In the genomic region with DNA sequence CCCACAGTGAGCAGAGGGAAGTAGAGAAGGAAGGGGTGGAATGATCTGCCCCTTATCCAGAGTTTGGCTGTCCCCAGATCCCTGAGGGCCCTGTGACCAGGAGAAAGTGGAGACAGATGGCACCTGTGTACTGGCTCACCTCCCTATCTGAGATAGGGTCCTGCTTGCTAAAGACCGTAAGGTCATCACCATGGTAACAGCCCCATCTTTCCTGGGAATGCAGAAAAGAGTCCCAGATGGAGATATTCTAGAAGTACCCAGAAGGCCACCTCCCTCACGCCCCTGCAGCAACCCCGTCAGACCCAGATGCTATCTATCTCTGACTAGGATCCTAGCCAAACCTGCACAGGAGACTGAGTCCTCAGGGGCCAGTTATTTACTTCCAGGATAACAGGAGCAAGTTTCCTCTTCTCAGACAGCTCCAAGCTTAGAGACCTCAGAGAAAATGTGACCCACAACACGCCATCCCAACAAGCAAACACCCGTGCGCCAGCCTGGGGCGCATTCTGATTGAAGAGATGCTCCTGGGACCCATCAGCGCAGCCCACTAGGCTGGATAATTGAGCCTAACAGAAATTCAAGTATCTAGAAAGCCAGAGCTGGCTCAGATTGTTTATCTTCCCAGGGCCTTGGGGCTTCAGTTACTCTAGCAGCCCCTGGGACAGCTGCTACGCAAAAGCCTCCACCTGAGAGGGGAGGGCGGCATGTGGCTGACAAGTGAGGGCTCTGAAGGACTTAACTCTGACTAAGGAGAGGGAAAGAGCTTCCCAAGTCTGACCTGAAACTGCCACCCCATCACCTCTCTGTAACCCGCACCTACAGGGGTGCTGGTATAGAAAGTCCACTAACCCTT, we compare ENCODE assay signal across 7 cellular contexts. TPM values are rescaled to one million over a fixed set of nuclear protein-coding genes. Genes with fewer than 3 reads are reported as not detected.
DNase-seq lines count a peak whose midpoint lies in the region; ATAC-seq lines count a peak whose summit lies in the region.
"Had no signal": no experiment of that assay in that cellular context is flagged by ENCODE, and none has a peak within 500 bp of the region (broad histone marks: within the 10 kb centered on the region; RNA-seq: fewer than 3 reads in every experiment).

No MANE protein-coding gene starts in this region.

- peaks cover 51% of the 10 kb centered on the region for H3K79me1 ChIP-seq in mesenchymal stem cell (replicated peaks; ENCODE audit: low read length, poor library complexity, severe bottlenecking)

- peaks cover 21% of the 10 kb centered on the region for H3K36me3 Mint-ChIP-seq in T-cell

- no peak overlapping the region for H2BK5ac ChIP-seq in mesenchymal stem cell (ENCODE audit: low read depth, low read length, poor library complexity, severe bottlenecking)

- H3K27me3 ChIP-seq in mesenchymal stem cell (ENCODE audit: control insufficient read depth in 1 of 2, insufficient read depth in 1 of 2, low read length in 2 of 2) = no peaks in the 10 kb centered on the region

- no peak overlapping the region for H2AFZ ChIP-seq in mesenchymal stem cell (ENCODE audit: low read depth, low read length)

- no peak overlapping the region for H3K18ac ChIP-seq in mesenchymal stem cell (ENCODE audit: low read depth in 1 of 2, low read length in 2 of 2)

- H3K9me3 Mint-ChIP-seq in T-cell = no peaks in the 10 kb centered on the region

- H3K27ac ChIP-seq in mesenchymal stem cell (ENCODE audit: low read length, poor library complexity, severe bottlenecking) = no peak overlapping the region

- no peak overlapping the region for H3K23ac ChIP-seq in mesenchymal stem cell (ENCODE audit: low read length in 2 of 2)

- peaks cover 35% of the 10 kb centered on the region for H3K4me1 ChIP-seq in mesenchymal stem cell (ENCODE audit: control insufficient read depth, insufficient read depth, low read depth, low read length)

- peaks cover 67 to 74% (median 69%) of the 10 kb centered on the region in 3 donors for H3K4me1 Mint-ChIP-seq in T-cell

- H3K9me3 ChIP-seq in mesenchymal stem cell (ENCODE audit: control insufficient read depth, low read length) = no peaks in the 10 kb centered on the region

- H2BK120ac ChIP-seq in mesenchymal stem cell (ENCODE audit: low read depth, low read length) = no peak overlapping the region

- H2BK15ac ChIP-seq in mesenchymal stem cell (ENCODE audit: low read depth, poor library complexity, severe bottlenecking) = no peak overlapping the region

- DNase-seq in ELF-1 (ENCODE audit: low read depth, low spot score) (peak; percentile 77), T-cell (peak in 1 of 34 experiments; percentile 14), mesenchymal stem cell (no peak), occipital lobe (lab: John Stamatoyannopoulos, UW) (no peak)

- CTCF ChIA-PET in T-cell (lab: Charles Lee) = interaction anchor here (1.2 to 1.7 kb wide), 3 partner anchors 33 to 53 kb away, joined by 4 read pairs; no protein-coding TSS in a partner anchor

- peaks cover 32 to 38% of the 10 kb centered on the region in 2 experiments for H3K36me3 ChIP-seq in mesenchymal stem cell (ENCODE audit: control insufficient read depth in 1 of 2, insufficient read depth in 2 of 2, low read depth in 1 of 2, low read length in 2 of 2)

- peak overlapping the region; percentile 70 for H3K4me2 ChIP-seq in mesenchymal stem cell (ENCODE audit: low read length, poor library complexity, severe bottlenecking)

- no peak overlapping the region for H3K4ac ChIP-seq in mesenchymal stem cell (ENCODE audit: low read depth in 1 of 2, low read length in 2 of 2)

- H4K8ac ChIP-seq in mesenchymal stem cell (ENCODE audit: low read length) = no peak overlapping the region

- peak overlapping the region; percentile 94 for H3K9ac ChIP-seq in mesenchymal stem cell (ENCODE audit: low read length)

- H3K4me3 Mint-ChIP-seq in T-cell = peak overlapping the region; percentile 90 to 99 (median 97)

- WGBS in mesenchymal stem cell = 93% methylated on average over 11 of the region's 11 CpGs

- no peak overlapping the region for H4K91ac ChIP-seq in mesenchymal stem cell (ENCODE audit: low read length)

- H3K4me3 ChIP-seq in mesenchymal stem cell (ENCODE audit: insufficient read depth in 1 of 2, low read depth in 1 of 2, low read length in 2 of 2) = peak overlapping the region in 1 of 2 experiments; percentile 94

- no peak for ATAC-seq in T-cell (replicated peaks in 1 of 4)
- ATAC-seq in GM19351 (IDR thresholded peaks at IDR 0.05; ENCODE audit: unreplicated experiment) = no peak
- ATAC-seq in GM21619 (IDR thresholded peaks at IDR 0.05; ENCODE audit: unreplicated experiment) = no peak

- POLR2A ChIA-PET in T-cell (lab: Charles Lee) = interaction anchor here (0.6 to 0.7 kb wide), 2 partner anchors 61 to 115 kb away, joined by 3 to 7 read pairs; no protein-coding TSS in a partner anchor

- no peak overlapping the region for H3K14ac ChIP-seq in mesenchymal stem cell (ENCODE audit: low read length in 2 of 2)

- no peak overlapping the region for H2BK12ac ChIP-seq in mesenchymal stem cell (ENCODE audit: low read length in 2 of 2)

- no peak overlapping the region for H2AK5ac ChIP-seq in mesenchymal stem cell (ENCODE audit: low read length, severe bottlenecking)

- H3K27ac Mint-ChIP-seq in T-cell = peak overlapping the region; percentile 94 to 98

- H3K27me3 Mint-ChIP-seq in T-cell = no peaks in the 10 kb centered on the region

RNA-seq across cellular contexts. Expression of gene ORMDL3, which starts 1.9 kb away (rescaled TPM):
- total RNA-seq in T-cell (100 to 1,000 TPM in 4 of 5 donors, 10 to 100 TPM in 1; 88.3 to 164 (median 124) TPM), occipital lobe (51.2 TPM)
- 117 TPM for polyA plus RNA-seq in mesenchymal stem cell (2013, experiment 1 of 2)
- 129 TPM for polyA plus RNA-seq in mesenchymal stem cell (2013, experiment 2 of 2)

RNA-seq across cellular contexts. Expression of gene LRRC3C, which starts 2.0 kb away (rescaled TPM):
- total RNA-seq in T-cell = not detected
- polyA plus RNA-seq in mesenchymal stem cell (2013, experiment 1 of 2) = not detected
- polyA plus RNA-seq in mesenchymal stem cell (2013, experiment 2 of 2) = not detected
- total RNA-seq in occipital lobe = not detected
- total RNA-seq: HT1080 had no signal

RNA-seq across cellular contexts. Expression of gene GSDMB, which starts 7.1 kb away (rescaled TPM):
- total RNA-seq in T-cell = 10 to 100 TPM; 29.3 to 68.0 (median 51.4) TPM
- polyA plus RNA-seq in mesenchymal stem cell (2013, experiment 1 of 2) = 4.4 TPM
- polyA plus RNA-seq in mesenchymal stem cell (2013, experiment 2 of 2) = 3.5 TPM
- 7.6 TPM for total RNA-seq in occipital lobe

RNA-seq across cellular contexts. Expression of gene GSDMA, which starts 37.3 kb away (rescaled TPM):
- total RNA-seq in T-cell = 1 to 10 TPM in 4 of 5 donors, under 1 TPM in 1; 0.86 to 7.6 (median 3.4) TPM
- not detected for polyA plus RNA-seq in mesenchymal stem cell (2013, experiment 1 of 2)
- not detected for polyA plus RNA-seq in mesenchymal stem cell (2013, experiment 2 of 2)
- total RNA-seq in occipital lobe = not detected
- total RNA-seq: HT1080 had no signal

RNA-seq across cellular contexts. Expression of gene PSMD3, which starts 55.1 kb away (rescaled TPM):
- 10 to 100 TPM; 60.8 to 69.0 (median 63.5) TPM for total RNA-seq in T-cell
- polyA plus RNA-seq in mesenchymal stem cell (2013, experiment 1 of 2) = 79.8 TPM
- polyA plus RNA-seq in mesenchymal stem cell (2013, experiment 2 of 2) = 79.0 TPM
- total RNA-seq in occipital lobe = 69.1 TPM
